ENCODE assay signal across 11 cellular contexts in the genomic region with DNA sequence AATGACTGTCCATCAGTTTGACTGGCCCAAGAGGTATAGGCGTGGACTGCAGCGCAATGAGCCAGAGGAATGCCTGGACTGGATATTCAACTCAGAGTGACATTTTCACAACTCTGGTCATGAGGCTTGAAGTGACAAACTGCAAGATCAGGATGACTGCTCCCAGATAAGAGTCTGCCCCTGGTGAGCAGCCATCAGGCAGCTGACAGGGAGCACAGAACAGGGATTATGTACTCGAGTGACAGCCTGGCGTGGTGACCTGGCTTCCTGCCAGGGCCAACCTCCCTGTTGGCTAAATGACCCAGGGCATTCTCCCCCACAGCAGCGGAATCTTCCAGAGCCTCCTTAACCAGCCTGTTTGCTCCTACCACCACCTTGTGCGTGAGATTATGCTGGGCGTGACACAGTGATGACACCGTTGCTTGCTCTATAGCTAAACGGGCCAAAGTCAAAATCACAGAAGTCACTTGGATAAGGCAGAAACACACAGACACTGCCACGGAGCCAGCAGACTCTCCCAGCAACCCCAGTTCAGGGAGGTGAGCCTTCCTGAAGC.
DNase-seq lines count a peak whose midpoint lies in the region; ATAC-seq lines count a peak whose summit lies in the region.
"Had no signal": no experiment of that assay in that cellular context is flagged by ENCODE, and none has a peak within 500 bp of the region (broad histone marks: within the 10 kb centered on the region; RNA-seq: fewer than 3 reads in every experiment).

No MANE protein-coding gene starts in this region.

- no peak overlapping the region for H2BK120ac ChIP-seq in trophoblast cell (ENCODE audit: insufficient read depth, low read length, poor library complexity)

- H3K27ac ChIP-seq in trophoblast cell (ENCODE audit: low read depth, low read length) = no peak overlapping the region
- H3K27ac ChIP-seq: tibial nerve had no signal

- ATAC-seq in HG03469 (IDR thresholded peaks at IDR 0.05; ENCODE audit: unreplicated experiment) (no peak), HG03432 (IDR thresholded peaks at IDR 0.05; ENCODE audit: unreplicated experiment) (no peak)

- no peak overlapping the region for H4K91ac ChIP-seq in trophoblast cell (ENCODE audit: low read depth, low read length)

- no peak overlapping the region for H4K12ac ChIP-seq in trophoblast cell (ENCODE audit: low read depth, low read length)

- no peak overlapping the region for H2BK12ac ChIP-seq in trophoblast cell (ENCODE audit: low read length)

- no peaks in the 10 kb centered on the region for H3K79me1 ChIP-seq in trophoblast cell (ENCODE audit: low read length)

- no peak overlapping the region for H3K18ac ChIP-seq in trophoblast cell (ENCODE audit: low read length)

- H2AK5ac ChIP-seq in trophoblast cell (ENCODE audit: low read length) = no peak overlapping the region

- H3K4me2 ChIP-seq in trophoblast cell (ENCODE audit: low read length) = no peak overlapping the region

- no peak overlapping the region for H2BK5ac ChIP-seq in trophoblast cell (ENCODE audit: low read depth, low read length, poor library complexity)

- no peak overlapping the region for H3K9ac ChIP-seq in trophoblast cell (ENCODE audit: low read length)

- H3K36me3 ChIP-seq in trophoblast cell (ENCODE audit: control insufficient read depth in 1 of 2, insufficient read depth in 2 of 2, low read length in 2 of 2) = no peaks in the 10 kb centered on the region
- H3K36me3 ChIP-seq: tibial nerve had no signal

- no peak overlapping the region for H3K4ac ChIP-seq in trophoblast cell (ENCODE audit: low read depth, low read length)

- no peak overlapping the region for H3K23ac ChIP-seq in trophoblast cell (ENCODE audit: low read length)

- no peak overlapping the region for H4K8ac ChIP-seq in trophoblast cell (ENCODE audit: low read depth, low read length)

- no peaks in the 10 kb centered on the region for H3K79me2 ChIP-seq in trophoblast cell (ENCODE audit: control insufficient read depth, insufficient read depth, low read length, poor library complexity)

- H3K27me3 ChIP-seq in trophoblast cell (ENCODE audit: insufficient read depth, low read length) = no peaks in the 10 kb centered on the region
- H3K27me3 ChIP-seq: tibial nerve had no signal

- DNase-seq in Daoy (ENCODE audit: low read depth) (peak; percentile 7), NCI-H510A treated with DMSO at 0.1 percent for 48 hours (lab: John Stamatoyannopoulos, UW) (peak; percentile 69), globus pallidus (ENCODE audit: low spot score) (peak; percentile 52), trophoblast cell (peak; percentile 63 to 86), cortex of kidney (lab: John Stamatoyannopoulos, UW) (no peak)
- DNase-seq in effector CD8-positive, alpha-beta T cell (lab: John Stamatoyannopoulos, UW) = no peak
- DNase-seq: activated naive CD8-positive, alpha-beta T cell treated with anti-CD3 and anti-CD28 coated beads, Interleukin-2, amount 10 ng/mL, durations not matched to agents 7 days and 5 days; SIG-M5 had no signal

- H3K9me3 ChIP-seq in trophoblast cell (ENCODE audit: insufficient read depth, low read depth, low read length) = no peaks in the 10 kb centered on the region
- H3K9me3 ChIP-seq: tibial nerve had no signal

- no CpG with 5 or more reads among the region's 10 CpGs for WGBS in trophoblast cell (ENCODE audit: extremely low coverage, insufficient coverage, insufficient read length)

- no peak overlapping the region for H3K4me3 ChIP-seq in trophoblast cell (ENCODE audit: low read depth, low read length)
- H3K4me3 ChIP-seq: tibial nerve had no signal

- H2AFZ ChIP-seq in trophoblast cell (ENCODE audit: insufficient read depth, low read length, poor library complexity) = no peak overlapping the region

- peaks cover 0 to 5% of the 10 kb centered on the region in 2 experiments for H3K4me1 ChIP-seq in trophoblast cell (ENCODE audit: control insufficient read depth in 1 of 2, insufficient read depth in 2 of 2, low read length in 2 of 2)

- H3K14ac ChIP-seq in trophoblast cell (ENCODE audit: low read length) = no peak overlapping the region

Comparison
In these comparisons a context has a peak if more than half of its experiments do, and no peak if none do; other contexts are left out.
1. DNase-seq: peak in Daoy (single experiment), NCI-H510A treated with DMSO at 0.1 percent for 48 hours (single experiment), globus pallidus (single experiment) and trophoblast cell (2 of 2); none in cortex of kidney (single experiment) and effector CD8-positive, alpha-beta T cell (single experiment).